Comparison of ENCODE assay signal across 29 cellular contexts in the genomic region with DNA sequence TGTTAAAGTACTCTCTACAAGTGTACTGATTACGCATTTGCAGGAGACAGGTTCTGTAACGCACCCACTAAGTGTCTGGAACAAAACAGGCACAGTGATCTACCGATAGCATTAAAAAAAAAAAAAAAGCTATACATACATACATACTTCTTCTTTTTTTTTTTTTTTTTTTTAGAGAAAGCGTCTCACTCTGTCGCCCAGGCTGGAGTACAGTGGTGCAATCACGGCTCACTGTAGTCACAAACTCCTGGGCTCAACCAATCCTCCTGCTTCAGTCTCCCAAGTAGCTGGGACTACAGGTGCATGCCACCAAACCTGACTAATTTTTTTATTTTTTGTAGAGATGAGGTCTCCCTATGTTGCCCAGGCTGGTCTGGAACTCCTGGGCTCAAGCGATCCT.
"Had no signal": no experiment of that assay in that cellular context is flagged by ENCODE, and none has a peak within 500 bp of the region (broad histone marks: within the 10 kb centered on the region; RNA-seq: fewer than 3 reads in every experiment).

No MANE protein-coding gene starts in this region.

- H3K4me1 Mint-ChIP-seq: mesothelial cell of epicardium; stimulated activated naive CD8-positive, alpha-beta T cell treated with anti-CD3 and anti-CD28 coated beads, Interleukin-15, amount 100 ng/mL, for 72 hours had no signal

- H3K36me3 ChIP-seq: esophagus muscularis mucosa, gastroesophageal sphincter, heart left ventricle, neural progenitor cell, right lobe of liver, suprapubic skin, transverse colon, vagina had no signal

- H3K36me3 Mint-ChIP-seq: mesothelial cell of epicardium, naive B cell had no signal

- H3K27ac Mint-ChIP-seq: mesothelial cell of epicardium; neural progenitor cell; progenitor cell of endocrine pancreas; stimulated activated naive CD8-positive, alpha-beta T cell treated with anti-CD3 and anti-CD28 coated beads, Interleukin-15, amount 100 ng/mL, for 72 hours had no signal

- H3K9me3 Mint-ChIP-seq: mesothelial cell of epicardium; naive B cell; nephron; neural progenitor cell; stimulated activated naive CD8-positive, alpha-beta T cell treated with anti-CD3 and anti-CD28 coated beads, Interleukin-15, amount 100 ng/mL, for 72 hours had no signal

- H3K4me3 Mint-ChIP-seq: mesothelial cell of epicardium; naive B cell; nephron; neural progenitor cell; stimulated activated naive CD8-positive, alpha-beta T cell treated with anti-CD3 and anti-CD28 coated beads, Interleukin-15, amount 100 ng/mL, for 72 hours had no signal

- H3K27me3 ChIP-seq: dorsolateral prefrontal cortex, esophagus muscularis mucosa, foreskin keratinocyte, gastroesophageal sphincter, heart left ventricle, hepatocyte, neural progenitor cell, right lobe of liver, suprapubic skin, transverse colon, vagina had no signal

- H3K9me3 ChIP-seq: esophagus muscularis mucosa, gastroesophageal sphincter, heart left ventricle, mucosa of descending colon, right lobe of liver, suprapubic skin, transverse colon, vagina had no signal

- ATAC-seq: foreskin keratinocyte; gastroesophageal sphincter; heart left ventricle; left lobe of liver; mucosa of descending colon; right lobe of liver; stimulated activated naive CD8-positive, alpha-beta T cell treated with anti-CD3 and anti-CD28 coated beads, Interleukin-15, amount 100 ng/mL, for 72 hours had no signal

- H3K27me3 Mint-ChIP-seq: naive B cell; progenitor cell of endocrine pancreas; stimulated activated naive CD8-positive, alpha-beta T cell treated with anti-CD3 and anti-CD28 coated beads, Interleukin-15, amount 100 ng/mL, for 72 hours had no signal

- H3K4me3 ChIP-seq: dorsolateral prefrontal cortex, esophagus muscularis mucosa, gastroesophageal sphincter, heart left ventricle, hepatocyte, lung, mucosa of descending colon, neural progenitor cell, right lobe of liver, smooth muscle cell, suprapubic skin, transverse colon, vagina had no signal

- H3K27ac ChIP-seq: dorsolateral prefrontal cortex, esophagus muscularis mucosa, foreskin keratinocyte, gastroesophageal sphincter, heart left ventricle, hepatocyte, neural progenitor cell, parathyroid adenoma, right lobe of liver, suprapubic skin, transverse colon, vagina had no signal

- DNase-seq: dorsolateral prefrontal cortex; effector CD4-positive, alpha-beta T cell; foreskin keratinocyte; heart left ventricle; kidney; mesenchymal stem cell; mucosa of descending colon; naive B cell; right lobe of liver; stimulated activated CD4-positive, alpha-beta T cell treated with anti-CD3 and anti-CD28 coated beads, Interleukin-12 subunit alpha, Interleukin-12 subunit beta, amount 100 ng/mL, for 4 hours; stimulated activated CD4-positive, alpha-beta T cell treated with anti-CD3 and anti-CD28 coated beads, Interleukin-1b, Interleukin-23, amount 100 ng/mL, for 48 hours; stimulated activated CD4-positive, alpha-beta T cell treated with anti-CD3 and anti-CD28 coated beads, Interleukin-4, amount 100 ng/mL, for 1 hour; stimulated activated CD8-positive, alpha-beta memory T cell treated with anti-CD3 and anti-CD28 coated beads, Interleukin-4, amount 100 ng/mL, for 48 hours; stimulated activated naive CD4-positive, alpha-beta T cell; stimulated activated naive CD8-positive, alpha-beta T cell treated with anti-CD3 and anti-CD28 coated beads, Interleukin-15, amount 100 ng/mL, for 72 hours; transverse colon had no signal

- H3K4me1 ChIP-seq: esophagus muscularis mucosa, foreskin keratinocyte, gastroesophageal sphincter, neural progenitor cell, right lobe of liver, suprapubic skin, transverse colon, vagina had no signal
